In the genomic region with DNA sequence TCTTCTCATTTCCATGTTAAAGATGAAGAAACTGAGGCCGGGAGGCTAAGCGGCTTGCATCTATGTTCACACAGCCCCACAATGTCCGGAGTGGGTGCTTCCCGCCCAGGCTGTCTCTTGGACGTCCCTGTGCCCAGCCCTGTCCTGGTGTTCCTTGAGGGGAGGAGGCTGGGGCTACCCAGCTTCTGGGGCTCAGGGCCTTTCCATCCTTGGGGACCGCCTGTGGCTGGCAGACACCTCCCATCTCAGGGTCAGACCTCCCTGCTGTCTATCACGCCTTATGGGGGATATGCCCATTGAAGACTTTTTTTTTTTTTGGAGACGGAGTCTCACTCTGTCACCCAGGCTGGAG, we compare ENCODE assay signal across 3 cellular contexts.
TF ChIP-seq lines count a peak whose summit lies in the region.

No MANE protein-coding gene starts in this region.

TF ChIP-seq in IMR-90, 13 proteins besides CTCF, POLR2A, EP300 and RAD21:
- no peak for TF ChIP-seq MAFK (IDR thresholded peaks at IDR 0.05; ENCODE audit: low read depth, low read length)
- TF ChIP-seq, protein P1, sequence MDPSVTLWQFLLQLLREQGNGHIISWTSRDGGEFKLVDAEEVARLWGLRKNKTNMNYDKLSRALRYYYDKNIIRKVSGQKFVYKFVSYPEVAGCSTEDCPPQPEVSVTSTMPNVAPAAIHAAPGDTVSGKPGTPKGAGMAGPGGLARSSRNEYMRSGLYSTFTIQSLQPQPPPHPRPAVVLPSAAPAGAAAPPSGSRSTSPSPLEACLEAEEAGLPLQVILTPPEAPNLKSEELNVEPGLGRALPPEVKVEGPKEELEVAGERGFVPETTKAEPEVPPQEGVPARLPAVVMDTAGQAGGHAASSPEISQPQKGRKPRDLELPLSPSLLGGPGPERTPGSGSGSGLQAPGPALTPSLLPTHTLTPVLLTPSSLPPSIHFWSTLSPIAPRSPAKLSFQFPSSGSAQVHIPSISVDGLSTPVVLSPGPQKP (IDR thresholded peaks at IDR 0.05; ENCODE audit: borderline replicate concordance, low read depth, low read length): no peak
- TF ChIP-seq BHLHE40 (IDR thresholded peaks at IDR 0.05; ENCODE audit: low read depth, low read length): no peak
- no peak for TF ChIP-seq FOS (IDR thresholded peaks at IDR 0.05; ENCODE audit: low read depth, low read length)
- TF ChIP-seq MAZ (IDR thresholded peaks at IDR 0.05; ENCODE audit: borderline replicate concordance, low read depth, low read length): no peak
- no peak for TF ChIP-seq RFX5 (IDR thresholded peaks at IDR 0.05; ENCODE audit: low read depth, low read length)
- TF ChIP-seq SMC3 (IDR thresholded peaks at IDR 0.05; ENCODE audit: low read depth, low read length): no peak
- TF ChIP-seq MXI1 (IDR thresholded peaks at IDR 0.05; ENCODE audit: borderline replicate concordance, low read depth, low read length): no peak
- TF ChIP-seq CEBPB (IDR thresholded peaks at IDR 0.05; ENCODE audit: low read depth, low read length): no peak
TF ChIP-seq in IMR-90: peak in this region for 0.

TF ChIP-seq in H1, 55 proteins besides CTCF, POLR2A, EP300 and RAD21:
- TF ChIP-seq SIX5 (IDR thresholded peaks at IDR 0.05; ENCODE audit: low read depth, low read length): no peak
- no peak for TF ChIP-seq MAFK (IDR thresholded peaks at IDR 0.05; ENCODE audit: low read depth, low read length)
- no peak for TF ChIP-seq KDM5A (IDR thresholded peaks at IDR 0.05; ENCODE audit: low read length)
- no peak for TF ChIP-seq PHF8 (conservative IDR thresholded peaks at IDR 0.05; ENCODE audit: low read depth, low read length)
- TF ChIP-seq RBBP5 (IDR thresholded peaks at IDR 0.05; ENCODE audit: borderline replicate concordance, low read depth, low read length): no peak
- TF ChIP-seq SP1 (IDR thresholded peaks at IDR 0.05; ENCODE audit: low read depth, low read length): no peak
- TF ChIP-seq NRF1 (IDR thresholded peaks at IDR 0.05; ENCODE audit: low read depth, low read length): no peak
- no peak for TF ChIP-seq EGR1 (IDR thresholded peaks at IDR 0.05; ENCODE audit: borderline replicate concordance, low read depth, low read length)
- TF ChIP-seq RXRA (IDR thresholded peaks at IDR 0.05; ENCODE audit: insufficient read depth, low read depth, low read length): no peak
- no peak for TF ChIP-seq TCF12 (IDR thresholded peaks at IDR 0.05; ENCODE audit: low read depth, low read length)
- no peak for TF ChIP-seq CBX8 (IDR thresholded peaks at IDR 0.05; ENCODE audit: borderline replicate concordance, low read depth, low read length)

TF ChIP-seq in SK-N-SH, 30 proteins besides CTCF, POLR2A, EP300 and RAD21:
- TF ChIP-seq RCOR1 (IDR thresholded peaks at IDR 0.05; ENCODE audit: low read length) (no peak), NRF1 (IDR thresholded peaks at IDR 0.05; ENCODE audit: low read depth, low read length) (no peak), TEAD4 (IDR thresholded peaks at IDR 0.05; ENCODE audit: borderline replicate concordance, insufficient read depth) (no peak), CHD2 (IDR thresholded peaks at IDR 0.05; ENCODE audit: low read length, partially characterized antibody) (no peak), GABPA (IDR thresholded peaks at IDR 0.05; ENCODE audit: low read depth) (no peak)
- TF ChIP-seq, protein P2, sequence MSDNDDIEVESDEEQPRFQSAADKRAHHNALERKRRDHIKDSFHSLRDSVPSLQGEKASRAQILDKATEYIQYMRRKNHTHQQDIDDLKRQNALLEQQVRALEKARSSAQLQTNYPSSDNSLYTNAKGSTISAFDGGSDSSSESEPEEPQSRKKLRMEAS (IDR thresholded peaks at IDR 0.05; ENCODE audit: low read depth): no peak
TF ChIP-seq in SK-N-SH: peak in this region for 0.
